In genomic region chr14:36426836-36427235, GRCh38 we compare ENCODE assay signal across 16 cellular contexts.
A peak's percentile ranks its signal among the peaks of the same experiment; 100 is the strongest.
DNase-seq lines count a peak whose midpoint lies in the region; TF ChIP-seq lines count a peak whose summit lies in the region.
"Had no signal": no experiment of that assay in that cellular context is flagged by ENCODE, and none has a peak within 500 bp of the region (broad histone marks: within the 10 kb centered on the region; RNA-seq: fewer than 3 reads in every experiment).

No MANE protein-coding gene starts in this region.

- H3K14ac ChIP-seq in H9 (ENCODE audit: insufficient read depth, low read length) = no peak overlapping the region

- no peaks in the 10 kb centered on the region for H3K36me3 Mint-ChIP-seq in H9 (ENCODE audit: insufficient read depth in 1 of 3, low read depth in 3 of 3)

- H4K5ac ChIP-seq in H9 (ENCODE audit: insufficient read length, low read depth, low read length) = no peak overlapping the region

- TF ChIP-seq CTCF in H9 (conservative IDR thresholded peaks at IDR 0.05) = no peak

- DNase-seq in H9 (no peak), NCI-H2029 (lab: John Stamatoyannopoulos, UW) (peak; percentile 99), NCI-H446 (lab: John Stamatoyannopoulos, UW) (peak; percentile 85 to 97), islet precursor cell (peak; percentile 73), NCI-H748 (lab: John Stamatoyannopoulos, UW; ENCODE audit: unreplicated experiment) (no peak), DMS153 (lab: John Stamatoyannopoulos, UW) (no peak), NOMO-1 treated with DMSO at 0.1 percent for 48 hours (lab: John Stamatoyannopoulos, UW; ENCODE audit: unreplicated experiment) (no peak)
- DNase-seq: C1 segment of cervical spinal cord, GOT3, KG1, NCI-H1048, NCI-H2081, NCI-H526 treated with DMSO at 0.1 percent for 48 hours, PC-3, SJCRH30, T-helper 2 cell had no signal

- H3K18ac ChIP-seq in H9 (ENCODE audit: insufficient read length, low read depth, low read length) = no peak overlapping the region

- H3K23me2 ChIP-seq in H9 (ENCODE audit: insufficient read length, low read depth, low read length, poor library complexity, severe bottlenecking) = no peaks in the 10 kb centered on the region

- H2AFZ ChIP-seq in H9 (ENCODE audit: low read length) = no peak overlapping the region

- no peaks in the 10 kb centered on the region for H3K9me3 Mint-ChIP-seq in H9

- H3K27ac ChIP-seq in H9 (ENCODE audit: insufficient read length, low read depth, low read length) = no peak overlapping the region
- H3K27ac ChIP-seq: SJCRH30 had no signal

- H4K91ac ChIP-seq in H9 (ENCODE audit: insufficient read length, low read depth, low read length) = no peak overlapping the region

- no peak overlapping the region for H3K4me2 ChIP-seq in H9 (ENCODE audit: insufficient read depth, insufficient read length, low read length)

- no peak overlapping the region for H2BK15ac ChIP-seq in H9 (ENCODE audit: low read depth, low read length)

- peaks cover 6% of the 10 kb centered on the region; the same call in 1 of the 2 replicates for H3K4me1 ChIP-seq in H9 (ENCODE audit: insufficient read depth, low read length)
- H3K4me1 ChIP-seq: SJCRH30 had no signal

- H4K8ac ChIP-seq in H9 (replicated peaks; ENCODE audit: insufficient read length, low read depth, low read length) = no peak overlapping the region

- no peaks in the 10 kb centered on the region for H3K79me1 ChIP-seq in H9 (ENCODE audit: insufficient read depth, low read depth, low read length, poor library complexity, severe bottlenecking)

- no peak overlapping the region for H2AK5ac ChIP-seq in H9 (ENCODE audit: insufficient read length, low read length)

- peaks cover 14 to 21% of the 10 kb centered on the region in 2 experiments for H3K4me1 Mint-ChIP-seq in H9

- no CpG with 5 or more reads among the region's 1 CpG for WGBS in H9 (ENCODE audit: extremely low coverage, insufficient read length, low lambda C conversion rate)

- no peak overlapping the region for H3K4me3 Mint-ChIP-seq in H9

- H3K27ac Mint-ChIP-seq in H9 = no peak overlapping the region

- no peaks in the 10 kb centered on the region for H3K9me3 ChIP-seq in H9 (ENCODE audit: control insufficient read depth, low read depth, low read length)
- H3K9me3 ChIP-seq: SJCRH30 had no signal

- peak overlapping the region; percentile 92 for H2BK12ac ChIP-seq in H9 (ENCODE audit: insufficient read length, low read depth, low read length)

- no peak overlapping the region for H3K9ac ChIP-seq in H9 (ENCODE audit: extremely low read depth, insufficient read length, low read length)

- H2BK120ac ChIP-seq in H9 (ENCODE audit: low read depth, low read length, poor library complexity, severe bottlenecking) = no peak overlapping the region

- H3K27me3 ChIP-seq in H9 (ENCODE audit: insufficient read depth, low read length) = no peaks in the 10 kb centered on the region
- H3K27me3 ChIP-seq: SJCRH30 had no signal

- no peak overlapping the region for H3K23ac ChIP-seq in H9 (ENCODE audit: insufficient read length, low read depth, low read length)

- no peaks in the 10 kb centered on the region for H4K20me1 ChIP-seq in H9 (ENCODE audit: control insufficient read depth, insufficient read depth, insufficient read length)

- H3T11ph ChIP-seq in H9 (ENCODE audit: low read length) = no peak overlapping the region

- H2BK5ac ChIP-seq in H9 (ENCODE audit: insufficient read length, low read length) = no peak overlapping the region

- no peak overlapping the region for H3K56ac ChIP-seq in H9 (ENCODE audit: insufficient read length, low read depth, low read length)

- H3K4ac ChIP-seq in H9 (ENCODE audit: low read depth, low read length) = no peak overlapping the region

- H3K27me3 Mint-ChIP-seq in H9 (ENCODE audit: low read depth) = peaks cover 2% of the 10 kb centered on the region; the same call in 1 of the 2 replicates

- no peaks in the 10 kb centered on the region for H3K79me2 ChIP-seq in H9 (ENCODE audit: insufficient read depth, low read length)

- no peak overlapping the region for H2BK20ac ChIP-seq in H9 (ENCODE audit: low read depth, low read length, poor library complexity, severe bottlenecking)

Comparison
In these comparisons a context has a peak if more than half of its experiments do, and no peak if none do; other contexts are left out.
1. DNase-seq: peak in NCI-H2029 (single experiment), NCI-H446 (2 of 2) and islet precursor cell (single experiment); none in H9 (single experiment), NCI-H748 (single experiment), DMS153 (single experiment) and NOMO-1 treated with DMSO at 0.1 percent for 48 hours (single experiment).